28 cellular contexts compared by ENCODE assay signal in the genomic region with DNA sequence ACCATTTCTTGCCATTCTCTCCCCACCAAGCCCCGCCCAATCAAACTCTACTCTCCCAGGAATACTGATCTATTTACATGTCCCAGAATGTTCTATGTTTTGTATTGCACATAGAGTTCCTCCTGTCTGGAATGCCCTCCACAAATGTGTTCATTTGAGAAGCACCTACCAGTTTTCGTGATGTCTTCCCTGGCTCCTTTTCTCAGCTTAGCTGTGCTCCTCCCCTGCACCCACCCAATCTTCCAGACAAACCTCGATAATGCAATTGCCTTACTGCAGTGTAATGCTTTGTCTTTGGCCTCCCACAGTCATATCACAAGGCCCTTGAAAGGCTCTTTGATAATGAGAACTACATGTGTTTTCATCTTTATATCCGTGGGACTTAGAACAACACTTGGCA.
"Had no signal": no experiment of that assay in that cellular context is flagged by ENCODE, and none has a peak within 500 bp of the region (broad histone marks: within the 10 kb centered on the region; RNA-seq: fewer than 3 reads in every experiment).

No MANE protein-coding gene starts in this region.

- H3K27ac Mint-ChIP-seq: activated CD4-positive, alpha-beta T cell treated with anti-CD3 and anti-CD28 coated beads for 36 hours; activated CD8-positive, alpha-beta T cell treated with anti-CD3 and anti-CD28 coated beads, Interleukin-2, amount 10 ng/mL, durations not matched to agents 7 days and 5 days; activated naive CD4-positive, alpha-beta T cell treated with anti-CD3 and anti-CD28 coated beads, Interleukin-2, amount 50 U/mL, for 24 hours; activated naive CD8-positive, alpha-beta T cell treated with anti-CD3 and anti-CD28 coated beads, Interleukin-2, amount 10 ng/mL, durations not matched to agents 7 days and 5 days; activated T-cell treated with anti-CD3 and anti-CD28 coated beads, Interleukin-2, amount 50 U/mL, for 24 hours; activated T-helper 2 cell treated with anti-CD3 and anti-CD28 coated beads, Interferon-gamma antibody, Interleukin-2, Interleukin-4, amounts not matched to agents 10 μg/mL and 5 μg/mL and 100 μg/mL, durations not matched to agents 14 hours and 24 hours and 36 hours; T-helper 1 cell treated with Interleukin-12 subunit alpha and Interleukin-12 subunit beta and Interleukin-4 antibody, amounts not matched to agents 30 μg/mL and 1 μg/mL, for 36 hours; T-helper 2 cell treated with Interferon-gamma antibody and Interleukin-4, amounts not matched to agents 5 μg/mL and 100 μg/mL, for 36 hours; WTC11 had no signal

- H3K27me3 ChIP-seq: body of pancreas, breast epithelium had no signal

- H3K27me3 Mint-ChIP-seq: activated CD4-positive, alpha-beta T cell treated with anti-CD3 and anti-CD28 coated beads for 36 hours; activated naive CD4-positive, alpha-beta T cell treated with anti-CD3 and anti-CD28 coated beads, Interleukin-2, amount 50 U/mL, for 24 hours; activated T-cell treated with anti-CD3 and anti-CD28 coated beads, Interleukin-2, amount 50 U/mL, for 24 hours had no signal

- H3K4me2 ChIP-seq: KMS-11 had no signal

- H3K4me3 Mint-ChIP-seq: activated CD4-positive, alpha-beta T cell treated with anti-CD3 and anti-CD28 coated beads for 36 hours; activated CD4-positive, alpha-beta T cell treated with anti-CD3 and anti-CD28 coated beads, Interleukin-2, amount 10 ng/mL, durations not matched to agents 7 days and 5 days; activated CD8-positive, alpha-beta T cell treated with anti-CD3 and anti-CD28 coated beads, Interleukin-2, amount 10 ng/mL, durations not matched to agents 7 days and 5 days; activated naive CD4-positive, alpha-beta T cell treated with anti-CD3 and anti-CD28 coated beads, Interleukin-2, amount 50 U/mL, for 24 hours; activated naive CD8-positive, alpha-beta T cell treated with anti-CD3 and anti-CD28 coated beads, Interleukin-2, amount 10 ng/mL, durations not matched to agents 7 days and 5 days; activated T-cell treated with anti-CD3 and anti-CD28 coated beads, Interleukin-2, amount 50 U/mL, for 24 hours; T-helper 1 cell treated with Interleukin-12 subunit alpha and Interleukin-12 subunit beta and Interleukin-4 antibody, amounts not matched to agents 30 μg/mL and 1 μg/mL, for 36 hours; T-helper 2 cell treated with Interferon-gamma antibody and Interleukin-4, amounts not matched to agents 5 μg/mL and 100 μg/mL, for 36 hours; WTC11 had no signal

- H3K9me3 Mint-ChIP-seq: activated CD4-positive, alpha-beta T cell treated with anti-CD3 and anti-CD28 coated beads, Interleukin-2, amount 10 ng/mL, durations not matched to agents 7 days and 5 days; activated naive CD4-positive, alpha-beta T cell treated with anti-CD3 and anti-CD28 coated beads, Interleukin-2, amount 50 U/mL, for 24 hours; activated T-cell treated with anti-CD3 and anti-CD28 coated beads, Interleukin-2, amount 50 U/mL, for 24 hours; activated T-helper 2 cell treated with anti-CD3 and anti-CD28 coated beads, Interferon-gamma antibody, Interleukin-2, Interleukin-4, amounts not matched to agents 10 μg/mL and 5 μg/mL and 100 μg/mL, durations not matched to agents 14 hours and 24 hours and 36 hours; T-helper 1 cell treated with Interleukin-12 subunit alpha and Interleukin-12 subunit beta and Interleukin-4 antibody, amounts not matched to agents 30 μg/mL and 1 μg/mL, for 36 hours; T-helper 2 cell treated with Interferon-gamma antibody and Interleukin-4, amounts not matched to agents 5 μg/mL and 100 μg/mL, for 36 hours; WTC11 had no signal

- DNase-seq: activated CD4-positive, alpha-beta T cell treated with anti-CD3 and anti-CD28 coated beads for 36 hours; activated CD4-positive, alpha-beta T cell treated with anti-CD3 and anti-CD28 coated beads, Interleukin-2, amount 10 ng/mL, durations not matched to agents 7 days and 5 days; activated CD4-positive, alpha-beta T cell treated with anti-CD3 and anti-CD28 coated beads, Interleukin-2, amount 50 U/mL, for 48 hours; activated CD8-positive, alpha-beta T cell treated with anti-CD3 and anti-CD28 coated beads, Interleukin-2, amount 10 ng/mL, durations not matched to agents 7 days and 5 days; activated gamma-delta T cell; activated naive CD4-positive, alpha-beta T cell treated with Interleukin-2 at 50 U/mL for 16 hours; activated naive CD8-positive, alpha-beta T cell treated with anti-CD3 and anti-CD28 coated beads, Interleukin-2, amount 10 ng/mL, durations not matched to agents 7 days and 5 days; activated T-cell treated with anti-CD3 and anti-CD28 coated beads, Interleukin-2, amount 50 U/mL, for 24 hours; NCI-H1092 treated with DMSO at 0.1 percent for 48 hours; NCI-H1417 treated with DMSO at 0.1 percent for 48 hours; NCI-H187 treated with DMSO at 0.1 percent for 48 hours; NCI-H2081; NCI-H2171 treated with DMSO at 0.1 percent for 48 hours; NCI-H2227 treated with DMSO at 0.1 percent for 48 hours; NCI-H446 treated with DMSO at 0.1 percent for 48 hours; NCI-H524; NCI-H69; NCI-H82; PC-3 had no signal

- H3K36me3 ChIP-seq: breast epithelium had no signal

- H3K4me1 ChIP-seq: breast epithelium had no signal

- H3K27ac ChIP-seq: breast epithelium, KMS-11, RWPE1 had no signal

- H3K36me3 Mint-ChIP-seq: activated naive CD8-positive, alpha-beta T cell treated with anti-CD3 and anti-CD28 coated beads, Interleukin-2, amount 10 ng/mL, durations not matched to agents 7 days and 5 days; WTC11 had no signal

- H3K9me3 ChIP-seq: body of pancreas, breast epithelium had no signal

- H3K4me3 ChIP-seq: body of pancreas, breast epithelium had no signal

- H3K4me1 Mint-ChIP-seq: activated CD4-positive, alpha-beta T cell treated with anti-CD3 and anti-CD28 coated beads for 36 hours; activated CD4-positive, alpha-beta T cell treated with anti-CD3 and anti-CD28 coated beads, Interleukin-2, amount 10 ng/mL, durations not matched to agents 7 days and 5 days; activated naive CD4-positive, alpha-beta T cell treated with anti-CD3 and anti-CD28 coated beads, Interleukin-2, amount 50 U/mL, for 24 hours; activated naive CD8-positive, alpha-beta T cell treated with anti-CD3 and anti-CD28 coated beads, Interleukin-2, amount 10 ng/mL, durations not matched to agents 7 days and 5 days; WTC11 had no signal

- H3K9ac ChIP-seq: KMS-11 had no signal
